ENCODE assay signal across 8 cellular contexts in genomic region chr21:46153259-46154154, GRCh38. TPM values are rescaled to one million over a fixed set of nuclear protein-coding genes. Genes with fewer than 3 reads are reported as not detected.
DNase-seq lines count a peak whose midpoint lies in the region; ATAC-seq and TF ChIP-seq lines count a peak whose summit lies in the region.

No MANE protein-coding gene starts in this region.

- ATAC-seq in HG02763 (IDR thresholded peaks at IDR 0.05; ENCODE audit: unreplicated experiment) = no peak

- H3K4me1 ChIP-seq in iPS DF 6.9 (ENCODE audit: control insufficient read depth, insufficient read depth, low read length) (peaks cover 6% of the 10 kb centered on the region), skeletal muscle tissue (ENCODE audit: control insufficient read depth in 3 of 3, insufficient read depth in 3 of 3, low read length in 3 of 3) (peaks cover 0 to 14% (median 11%) of the 10 kb centered on the region in 3 donors)

- H3K27ac ChIP-seq in iPS DF 6.9 (ENCODE audit: low read length) (no peak overlapping the region), skeletal muscle tissue (ENCODE audit: low read depth, low read length) (no peak overlapping the region)

- no peaks in the 10 kb centered on the region for H3K27me3 ChIP-seq in iPS DF 6.9 (ENCODE audit: control insufficient read depth, insufficient read depth, low read length)
- peaks cover 6 to 14% (median 11%) of the 10 kb centered on the region in 3 donors for H3K27me3 ChIP-seq in skeletal muscle tissue (ENCODE audit: control insufficient read depth in 3 of 3, insufficient read depth in 3 of 3, low read length in 3 of 3)

- DNase-seq in NOMO-1 (lab: John Stamatoyannopoulos, UW; ENCODE audit: unreplicated experiment in 2 of 2) (peak; percentile 18 to 28), NOMO-1 treated with dmso at 0.1 percent for 144 hours (lab: John Stamatoyannopoulos, UW; ENCODE audit: unreplicated experiment) (no peak), SHP77 treated with DMSO at 0.1 percent for 48 hours (lab: John Stamatoyannopoulos, UW) (peak; percentile 22), astrocyte of the spinal cord (ENCODE audit: low read depth, low spot score) (no peak), iPS DF 6.9 (ENCODE audit: low read depth, low spot score) (peak; percentile 41), KG1 (lab: John Stamatoyannopoulos, UW) (no peak)

- TF ChIP-seq CTCF in astrocyte of the spinal cord (IDR thresholded peaks at IDR 0.05; ENCODE audit: low read depth, low read length) = peak; percentile 89

- H3K36me3 ChIP-seq in iPS DF 6.9 (ENCODE audit: control insufficient read depth, insufficient read depth, low read length) (no peaks in the 10 kb centered on the region), skeletal muscle tissue (ENCODE audit: control insufficient read depth in 3 of 3, insufficient read depth in 3 of 3, low read length in 3 of 3) (no peaks in the 10 kb centered on the region)

- no CpG with 5 or more reads among the region's 31 CpGs for WGBS in iPS DF 6.9 (ENCODE audit: insufficient coverage, insufficient read length)

- H3K9me3 ChIP-seq in iPS DF 6.9 (ENCODE audit: control insufficient read depth, insufficient read depth, low read length) = no peaks in the 10 kb centered on the region
- no peaks in the 10 kb centered on the region for H3K9me3 ChIP-seq in skeletal muscle tissue (ENCODE audit: control insufficient read depth in 3 of 3, low read length in 3 of 3)

- no peak overlapping the region for H3K4me3 ChIP-seq in astrocyte of the spinal cord (ENCODE audit: low read depth, low read length)
- H3K4me3 ChIP-seq in iPS DF 6.9 (ENCODE audit: low read length) = no peak overlapping the region
- peak overlapping the region in 2 of 3 donors; percentile 27 to 49 for H3K4me3 ChIP-seq in skeletal muscle tissue (ENCODE audit: low read length in 3 of 3)

- in situ Hi-C loops in astrocyte of the spinal cord (cut with HindIII; ENCODE audit: low sequenced_read_pairs) = no loop called here

- H3K9ac ChIP-seq in skeletal muscle tissue (ENCODE audit: low read depth in 1 of 3, low read length in 3 of 3) = peak overlapping the region in 1 of 3 donors; percentile 70

RNA-seq across cellular contexts. Expression of gene FTCD, which starts 1.9 kb away (rescaled TPM):
- 0.52 TPM for total RNA-seq in skeletal muscle tissue

RNA-seq across cellular contexts. Expression of gene SPATC1L, which starts 30.8 kb away (rescaled TPM):
- 1.6 TPM for total RNA-seq in skeletal muscle tissue

RNA-seq across cellular contexts. Expression of gene COL6A2, which starts 55.6 kb away (rescaled TPM):
- total RNA-seq in skeletal muscle tissue = 459 TPM

Comparison
In these comparisons a context has a peak if more than half of its experiments do, and no peak if none do; other contexts are left out.
1. DNase-seq: peak in NOMO-1 (2 of 2), SHP77 treated with DMSO at 0.1 percent for 48 hours (single experiment) and iPS DF 6.9 (single experiment); none in NOMO-1 treated with dmso at 0.1 percent for 144 hours (single experiment), astrocyte of the spinal cord (single experiment) and KG1 (single experiment).
2. H3K4me3 ChIP-seq: peak in skeletal muscle tissue (2 of 3); none in astrocyte of the spinal cord (single experiment) and iPS DF 6.9 (single experiment).